Comparison of ENCODE assay signal across 8 cellular contexts in the genomic region with DNA sequence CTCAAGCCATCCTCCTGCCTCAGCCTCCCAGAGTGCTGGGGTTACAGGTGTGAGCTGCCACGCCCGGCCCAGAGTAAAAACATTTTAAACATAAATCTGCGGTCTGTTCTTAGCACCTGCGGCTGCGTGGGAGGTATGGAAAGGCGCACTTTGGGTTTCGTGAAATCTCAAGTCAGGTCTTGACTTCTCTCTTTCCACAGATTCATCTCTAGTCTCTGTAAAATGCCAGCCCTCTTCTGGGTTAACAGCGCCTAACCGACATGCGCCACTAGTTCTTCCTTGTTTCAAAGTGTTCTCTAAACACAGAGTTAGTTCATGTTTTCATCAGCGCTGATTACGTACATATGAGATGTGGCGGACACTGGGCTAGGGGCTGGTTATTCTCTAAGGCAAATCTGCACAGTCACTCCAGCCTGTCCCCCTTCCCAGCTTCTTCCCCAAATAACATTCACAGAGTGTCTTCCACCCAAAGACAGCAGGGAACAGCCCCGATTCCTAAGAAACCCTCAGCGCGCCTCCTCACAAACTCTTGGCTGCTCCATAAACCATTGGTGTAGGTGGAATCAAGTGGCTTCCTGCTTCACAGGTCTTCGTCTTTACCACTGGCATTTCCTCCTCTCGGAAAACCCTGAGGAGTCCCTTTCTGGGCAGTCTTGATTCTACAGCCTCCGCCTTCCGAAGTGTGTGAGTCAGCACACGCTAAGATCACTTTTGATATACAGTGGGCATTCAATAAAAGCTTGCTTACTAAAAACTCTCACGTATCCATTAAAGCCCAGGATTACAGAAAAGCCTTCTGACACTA. TPM values are rescaled to one million over a fixed set of nuclear protein-coding genes. Genes with fewer than 3 reads are reported as not detected.
DNase-seq lines count a peak whose midpoint lies in the region; ATAC-seq and TF ChIP-seq lines count a peak whose summit lies in the region.

No MANE protein-coding gene starts in this region.

- H3K36me3 ChIP-seq in Caco-2 (ENCODE audit: control insufficient read depth, insufficient read depth, low read length), result no peaks in the 10 kb centered on the region; the same call in 1 of the 2 replicates
- no peaks in the 10 kb centered on the region for H3K36me3 ChIP-seq in MM.1S (replicated peaks; ENCODE audit: insufficient read depth, low read length)
- peaks cover 5% of the 10 kb centered on the region for H3K36me3 ChIP-seq in effector memory CD4-positive, alpha-beta T cell (ENCODE audit: control insufficient read depth, insufficient read depth, low read length)
- no peaks in the 10 kb centered on the region for H3K36me3 ChIP-seq in mucosa of stomach (ENCODE audit: control insufficient read depth, insufficient read depth, low read length)

- H3K4me3 Mint-ChIP-seq in Caco-2 (ENCODE audit: unreplicated experiment), result peak overlapping the region; percentile 79
- peak overlapping the region; percentile 90 for H3K4me3 Mint-ChIP-seq in activated CD4-positive, alpha-beta T cell treated with anti-CD3 and anti-CD28 coated beads, Interleukin-2, amount 10 ng/mL, durations not matched to agents 24 days and 14 days
- H3K4me3 Mint-ChIP-seq in stimulated activated naive B cell treated with anti-CD40 and anti-IgM and Interleukin-4, amounts not matched to agents 10 μg/mL and 1 μg/mL and 100 μg/mL, for 72 hours, result peak overlapping the region; percentile 83 to 88

- CTCF ChIA-PET in Caco-2 (lab: Charles Lee), result no interaction called here

- H3K9ac ChIP-seq in MM.1S (ENCODE audit: low read length) (peak overlapping the region; percentile 85), mucosa of stomach (ENCODE audit: low read length) (peak overlapping the region; percentile 88)

- no TSS peak for BruUV-seq in Caco-2 (replicated peaks; lab: Mats Ljungman, UMichigan)

- H3K4me1 ChIP-seq in Caco-2 (peaks cover 4% of the 10 kb centered on the region; the same call in 1 of the 2 replicates), MM.1S (ENCODE audit: low read length) (no peaks in the 10 kb centered on the region), mucosa of stomach (ENCODE audit: control insufficient read depth, insufficient read depth, low read length) (peaks cover 6% of the 10 kb centered on the region)
- H3K4me1 ChIP-seq in effector memory CD4-positive, alpha-beta T cell (ENCODE audit: control insufficient read depth, insufficient read depth, low read length, poor library complexity, severe bottlenecking), result no peaks in the 10 kb centered on the region

- peak overlapping the region; percentile 72 for H3K4me2 ChIP-seq in MM.1S (ENCODE audit: low read depth, low read length)

- H3K4me3 ChIP-seq in Caco-2 (ENCODE audit: low read depth, low read length), result peak overlapping the region; percentile 60
- peak overlapping the region; percentile 90 for H3K4me3 ChIP-seq in MM.1S (ENCODE audit: low read length)
- H3K4me3 ChIP-seq in effector memory CD4-positive, alpha-beta T cell (ENCODE audit: insufficient read depth, low read depth, low read length, poor library complexity, severe bottlenecking), result peak overlapping the region; percentile 92
- peak overlapping the region; percentile 83 for H3K4me3 ChIP-seq in mucosa of stomach (ENCODE audit: low read length)

- H3K27ac ChIP-seq in MM.1S (ENCODE audit: low read length), result peak overlapping the region; percentile 72; the same call in 1 of the 2 replicates
- peak overlapping the region; percentile 77 for H3K27ac ChIP-seq in effector memory CD4-positive, alpha-beta T cell (ENCODE audit: insufficient read depth, low read length, poor library complexity, severe bottlenecking)

- peaks cover 54% of the 10 kb centered on the region for H3K79me2 ChIP-seq in MM.1S (ENCODE audit: low read length)

- H2AFZ ChIP-seq in MM.1S (ENCODE audit: low read length), result no peak overlapping the region

- no peaks in the 10 kb centered on the region for H3K9me3 Mint-ChIP-seq in Caco-2 (ENCODE audit: unreplicated experiment)
- H3K9me3 Mint-ChIP-seq in activated CD4-positive, alpha-beta T cell treated with anti-CD3 and anti-CD28 coated beads, Interleukin-2, amount 10 ng/mL, durations not matched to agents 24 days and 14 days, result peaks cover 3% of the 10 kb centered on the region
- no peaks in the 10 kb centered on the region for H3K9me3 Mint-ChIP-seq in stimulated activated naive B cell treated with anti-CD40 and anti-IgM and Interleukin-4, amounts not matched to agents 10 μg/mL and 1 μg/mL and 100 μg/mL, for 72 hours

- ATAC-seq in GM21786 (IDR thresholded peaks at IDR 0.05; ENCODE audit: unreplicated experiment), result peak; percentile 55
- peak; percentile 65 to 70 for ATAC-seq in stimulated activated naive B cell treated with anti-CD40 and anti-IgM and Interleukin-4, amounts not matched to agents 10 μg/mL and 1 μg/mL and 100 μg/mL, for 72 hours (replicated peaks)

- intact Hi-C loops in Caco-2 (cut with micrococcal nuclease; ENCODE audit: unreplicated experiment), result no loop called here
- intact Hi-C loops in activated CD4-positive, alpha-beta T cell treated with anti-CD3 and anti-CD28 coated beads, Interleukin-2, amount 10 ng/mL, durations not matched to agents 24 days and 14 days (cut with micrococcal nuclease), result loop anchor here (1.0 to 5.0 kb wide), 9 partner anchors 10 to 1134 kb away; partner anchors contain the start of gene ATP12A
- intact Hi-C loops in posterior vena cava (cut with DNase I), result no loop called here

- no peaks in the 10 kb centered on the region for H3K9me2 ChIP-seq in MM.1S (replicated peaks; ENCODE audit: insufficient read depth, low read length)

- peaks cover 3% of the 10 kb centered on the region for H3K27me3 Mint-ChIP-seq in Caco-2 (ENCODE audit: insufficient read depth, unreplicated experiment)
- H3K27me3 Mint-ChIP-seq in activated CD4-positive, alpha-beta T cell treated with anti-CD3 and anti-CD28 coated beads, Interleukin-2, amount 10 ng/mL, durations not matched to agents 24 days and 14 days, result peaks cover 3% of the 10 kb centered on the region
- no peaks in the 10 kb centered on the region for H3K27me3 Mint-ChIP-seq in stimulated activated naive B cell treated with anti-CD40 and anti-IgM and Interleukin-4, amounts not matched to agents 10 μg/mL and 1 μg/mL and 100 μg/mL, for 72 hours

- DNase-seq in Caco-2 (peak in 1 of 2 experiments; percentile 32), MM.1S (peak; percentile 44), posterior vena cava (ENCODE audit: low spot score) (no peak)
- DNase-seq in activated CD4-positive, alpha-beta T cell treated with anti-CD3 and anti-CD28 coated beads, Interleukin-2, amount 10 ng/mL, durations not matched to agents 24 days and 14 days, result peak; percentile 80
- DNase-seq in effector memory CD4-positive, alpha-beta T cell, result peak; percentile 6 to 17 (median 14)
- peak; percentile 58 for DNase-seq in stimulated activated naive B cell treated with anti-CD40 and anti-IgM and Interleukin-4, amounts not matched to agents 10 μg/mL and 1 μg/mL and 100 μg/mL, for 72 hours

- peaks cover 14% of the 10 kb centered on the region for H3K36me3 Mint-ChIP-seq in Caco-2 (ENCODE audit: insufficient read depth, unreplicated experiment)
- H3K36me3 Mint-ChIP-seq in activated CD4-positive, alpha-beta T cell treated with anti-CD3 and anti-CD28 coated beads, Interleukin-2, amount 10 ng/mL, durations not matched to agents 24 days and 14 days (ENCODE audit: low read depth), result peaks cover 8% of the 10 kb centered on the region
- H3K36me3 Mint-ChIP-seq in stimulated activated naive B cell treated with anti-CD40 and anti-IgM and Interleukin-4, amounts not matched to agents 10 μg/mL and 1 μg/mL and 100 μg/mL, for 72 hours, result peaks cover 9 to 10% of the 10 kb centered on the region in 2 donors

- H3K9me3 ChIP-seq in Caco-2 (no peaks in the 10 kb centered on the region), MM.1S (replicated peaks; ENCODE audit: insufficient read depth, low read length) (no peaks in the 10 kb centered on the region), mucosa of stomach (ENCODE audit: control insufficient read depth, low read length) (no peaks in the 10 kb centered on the region)
- H3K9me3 ChIP-seq in effector memory CD4-positive, alpha-beta T cell (ENCODE audit: control insufficient read depth, low read length), result no peaks in the 10 kb centered on the region

- H3K27ac Mint-ChIP-seq in Caco-2 (ENCODE audit: unreplicated experiment), result peak overlapping the region; percentile 85
- H3K27ac Mint-ChIP-seq in activated CD4-positive, alpha-beta T cell treated with anti-CD3 and anti-CD28 coated beads, Interleukin-2, amount 10 ng/mL, durations not matched to agents 24 days and 14 days, result peak overlapping the region; percentile 98
- peak overlapping the region; percentile 97 for H3K27ac Mint-ChIP-seq in stimulated activated naive B cell treated with anti-CD40 and anti-IgM and Interleukin-4, amounts not matched to agents 10 μg/mL and 1 μg/mL and 100 μg/mL, for 72 hours

- H3K27me3 ChIP-seq in Caco-2 (replicated peaks; ENCODE audit: control insufficient read depth, insufficient read depth, low read length), result no peaks in the 10 kb centered on the region
- H3K27me3 ChIP-seq in MM.1S (replicated peaks; ENCODE audit: insufficient read depth, low read length), result no peaks in the 10 kb centered on the region
- H3K27me3 ChIP-seq in effector memory CD4-positive, alpha-beta T cell (replicated peaks; ENCODE audit: control insufficient read depth, insufficient read depth, low read length, poor library complexity, severe bottlenecking), result no peaks in the 10 kb centered on the region
- H3K27me3 ChIP-seq in mucosa of stomach (ENCODE audit: control insufficient read depth, insufficient read depth, low read length), result no peaks in the 10 kb centered on the region

- peaks cover 19% of the 10 kb centered on the region for H3K4me1 Mint-ChIP-seq in Caco-2 (ENCODE audit: low read depth, unreplicated experiment)
- H3K4me1 Mint-ChIP-seq in activated CD4-positive, alpha-beta T cell treated with anti-CD3 and anti-CD28 coated beads, Interleukin-2, amount 10 ng/mL, durations not matched to agents 24 days and 14 days, result peaks cover 29% of the 10 kb centered on the region
- H3K4me1 Mint-ChIP-seq in stimulated activated naive B cell treated with anti-CD40 and anti-IgM and Interleukin-4, amounts not matched to agents 10 μg/mL and 1 μg/mL and 100 μg/mL, for 72 hours, result peaks cover 19 to 29% of the 10 kb centered on the region in 2 donors

- POLR2A ChIA-PET in Caco-2 (lab: Charles Lee), result no interaction called here

- no peaks in the 10 kb centered on the region for H4K20me1 ChIP-seq in MM.1S (ENCODE audit: insufficient read depth, low read length)

- TF ChIP-seq CTCF in Caco-2 (IDR thresholded peaks at IDR 0.05; ENCODE audit: insufficient read depth in 1 of 2, low read depth in 1 of 2, low read length in 1 of 2, severe bottlenecking in 1 of 2, unreplicated experiment in 1 of 2) (no peak), MM.1S (IDR thresholded peaks at IDR 0.05; ENCODE audit: low read length) (no peak)

- H3F3A ChIP-seq in MM.1S (ENCODE audit: insufficient read depth, low read length), result peaks cover 14% of the 10 kb centered on the region; the same call in 1 of the 2 replicates

RNA-seq across cellular contexts. Expression of gene PARP4, which starts 1.4 kb away (rescaled TPM):
- total RNA-seq in Caco-2 (2022) (29.7 TPM in 2 replicates), posterior vena cava (10 to 100 TPM; 31.5 to 34.0 TPM)
- total RNA-seq in activated CD4-positive, alpha-beta T cell treated with anti-CD3 and anti-CD28 coated beads, Interleukin-2, amount 10 ng/mL, durations not matched to agents 24 days and 14 days, result 33.0 and 34.8 TPM in 2 replicates
